Comparison of ENCODE assay signal across 14 cellular contexts in the genomic region with DNA sequence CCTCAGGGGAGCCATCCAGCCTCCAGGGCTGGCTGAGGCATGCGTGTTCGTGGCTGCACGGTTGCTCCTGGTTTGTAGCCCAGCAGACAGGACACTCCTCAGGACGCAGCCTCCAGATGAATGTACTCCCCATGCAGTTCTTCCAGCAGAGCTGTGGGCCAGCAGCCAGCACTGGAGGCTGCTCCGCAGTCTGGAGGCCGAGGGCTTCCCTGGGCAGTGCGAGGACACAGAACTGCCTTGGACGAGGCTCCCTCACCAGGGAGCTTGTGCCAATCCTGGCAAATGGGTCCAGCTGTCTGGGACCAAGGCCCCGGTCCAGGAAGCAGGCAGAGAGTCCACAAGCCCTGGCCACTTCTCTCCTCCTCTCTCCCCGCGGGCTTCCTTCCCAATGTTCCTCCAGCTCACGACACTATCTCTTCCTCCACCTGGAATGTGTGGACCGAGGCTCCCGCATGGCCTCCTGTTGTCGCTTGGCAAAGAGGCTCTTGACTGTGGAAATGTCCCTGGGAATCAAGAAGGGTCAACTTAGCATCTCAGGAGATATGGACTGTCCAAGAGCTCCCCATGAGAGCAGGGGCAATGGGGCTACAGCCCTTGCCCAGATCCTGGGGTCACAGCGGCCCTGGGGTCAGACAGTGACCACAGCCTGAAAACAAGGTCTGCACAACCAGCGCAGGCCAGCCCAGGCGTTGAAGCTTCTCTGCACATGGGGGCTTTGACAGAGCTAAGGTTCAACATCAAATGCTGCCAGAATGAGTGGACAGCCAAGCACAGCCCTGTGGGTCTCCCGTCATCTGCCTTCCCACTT. TPM values are rescaled to one million over a fixed set of nuclear protein-coding genes. Genes with fewer than 3 reads are reported as not detected.
DNase-seq lines count a peak whose midpoint lies in the region; ATAC-seq and TF ChIP-seq lines count a peak whose summit lies in the region.
"Had no signal": no experiment of that assay in that cellular context is flagged by ENCODE, and none has a peak within 500 bp of the region (broad histone marks: within the 10 kb centered on the region; RNA-seq: fewer than 3 reads in every experiment).

No MANE protein-coding gene starts in this region.

- H3K27ac Mint-ChIP-seq in chondrocyte (ENCODE audit: unreplicated experiment): no peak overlapping the region
- H3K27ac Mint-ChIP-seq in glutamatergic neuron (ENCODE audit: unreplicated experiment): no peak overlapping the region
- no peak overlapping the region for H3K27ac Mint-ChIP-seq in natural killer cell treated with Interleukin-12 subunit alpha and Interleukin-12 subunit beta and Interleukin-15 and Interleukin-18, amount 100 ng/mL, for 72 hours
- H3K27ac Mint-ChIP-seq: memory B cell had no signal

- H3K27me3 ChIP-seq in mesenchymal stem cell (ENCODE audit: control insufficient read depth in 1 of 2, insufficient read depth in 1 of 2, low read length in 2 of 2) (peaks cover 0 to 15% of the 10 kb centered on the region in 2 experiments), tibial artery (no peaks in the 10 kb centered on the region)
- H3K27me3 ChIP-seq: SJSA1 had no signal

- 88% methylated on average over 19 of the region's 19 CpGs for WGBS in mesenchymal stem cell

- H3K4me3 Mint-ChIP-seq in chondrocyte (ENCODE audit: unreplicated experiment) (no peak overlapping the region), glutamatergic neuron (ENCODE audit: unreplicated experiment) (no peak overlapping the region)
- no peak overlapping the region for H3K4me3 Mint-ChIP-seq in natural killer cell treated with Interleukin-12 subunit alpha and Interleukin-12 subunit beta and Interleukin-15 and Interleukin-18, amount 100 ng/mL, for 72 hours
- H3K4me3 Mint-ChIP-seq: memory B cell had no signal

- no peak overlapping the region for H3K27ac ChIP-seq in mesenchymal stem cell (ENCODE audit: low read length, poor library complexity, severe bottlenecking)
- peak overlapping the region; percentile 42 for H3K27ac ChIP-seq in tibial artery
- H3K27ac ChIP-seq: SJSA1 had no signal

- no peaks in the 10 kb centered on the region for H3K9me3 ChIP-seq in mesenchymal stem cell (ENCODE audit: control insufficient read depth, low read length)
- no peaks in the 10 kb centered on the region for H3K9me3 ChIP-seq in tibial artery
- H3K9me3 ChIP-seq: SJSA1 had no signal

- H3K4me2 ChIP-seq in mesenchymal stem cell (ENCODE audit: low read length, poor library complexity, severe bottlenecking): no peak overlapping the region

- H2BK12ac ChIP-seq in mesenchymal stem cell (ENCODE audit: low read length in 2 of 2): peak overlapping the region in 1 of 2 experiments; percentile 11

- no peak for TF ChIP-seq CTCF in chondrocyte (IDR thresholded peaks at IDR 0.05)
- no peak for TF ChIP-seq CTCF in tibial artery (IDR thresholded peaks at IDR 0.05)
- TF ChIP-seq CTCF in glutamatergic neuron (IDR thresholded peaks at IDR 0.05; ENCODE audit: partially characterized antibody, unreplicated experiment): no peak

- H3K4me1 ChIP-seq in mesenchymal stem cell (ENCODE audit: control insufficient read depth, insufficient read depth, low read depth, low read length): peaks cover 42% of the 10 kb centered on the region
- H3K4me1 ChIP-seq in tibial artery: peaks cover 8 to 78% (median 35%) of the 10 kb centered on the region in 4 donors

- no peaks in the 10 kb centered on the region for H3K79me1 ChIP-seq in mesenchymal stem cell (replicated peaks; ENCODE audit: low read length, poor library complexity, severe bottlenecking)

- H3K36me3 Mint-ChIP-seq in chondrocyte (ENCODE audit: low read depth) (no peaks in the 10 kb centered on the region), glutamatergic neuron (ENCODE audit: unreplicated experiment) (no peaks in the 10 kb centered on the region)
- no peaks in the 10 kb centered on the region for H3K36me3 Mint-ChIP-seq in natural killer cell treated with Interleukin-12 subunit alpha and Interleukin-12 subunit beta and Interleukin-15 and Interleukin-18, amount 100 ng/mL, for 72 hours
- H3K36me3 Mint-ChIP-seq: memory B cell had no signal

- no peak overlapping the region for H3K4me3 ChIP-seq in mesenchymal stem cell (ENCODE audit: insufficient read depth in 1 of 2, low read depth in 1 of 2, low read length in 2 of 2)
- H3K4me3 ChIP-seq in tibial artery: no peak overlapping the region
- H3K4me3 ChIP-seq: SJSA1 had no signal

- no peak overlapping the region for H2AK5ac ChIP-seq in mesenchymal stem cell (ENCODE audit: low read length, severe bottlenecking)

- no peak overlapping the region for H3K4ac ChIP-seq in mesenchymal stem cell (ENCODE audit: low read depth in 1 of 2, low read length in 2 of 2)

- no peak overlapping the region for H4K8ac ChIP-seq in mesenchymal stem cell (ENCODE audit: low read length)

- no peak overlapping the region for H3K18ac ChIP-seq in mesenchymal stem cell (ENCODE audit: low read depth in 1 of 2, low read length in 2 of 2)

- intact Hi-C loops in tibial artery (cut with DNase I; ENCODE audit: low total_unique reads): no loop called here

- ATAC-seq in natural killer cell treated with Interleukin-12 subunit alpha and Interleukin-12 subunit beta and Interleukin-15 and Interleukin-18, amount 100 ng/mL, for 72 hours: no peak

- peak overlapping the region; percentile 29 for H2BK15ac ChIP-seq in mesenchymal stem cell (ENCODE audit: low read depth, poor library complexity, severe bottlenecking)

- H3K4me1 Mint-ChIP-seq in chondrocyte (ENCODE audit: low read depth) (peaks cover 74% of the 10 kb centered on the region), glutamatergic neuron (ENCODE audit: low read depth, unreplicated experiment) (peaks cover 8% of the 10 kb centered on the region)
- H3K4me1 Mint-ChIP-seq in natural killer cell treated with Interleukin-12 subunit alpha and Interleukin-12 subunit beta and Interleukin-15 and Interleukin-18, amount 100 ng/mL, for 72 hours (ENCODE audit: low read depth in 2 of 2): no peaks in the 10 kb centered on the region
- H3K4me1 Mint-ChIP-seq: memory B cell had no signal

- no peak overlapping the region for H3K14ac ChIP-seq in mesenchymal stem cell (ENCODE audit: low read length in 2 of 2)

- no peaks in the 10 kb centered on the region for H3K9me3 Mint-ChIP-seq in chondrocyte (ENCODE audit: low read depth)
- peaks cover 4% of the 10 kb centered on the region for H3K9me3 Mint-ChIP-seq in glutamatergic neuron (ENCODE audit: unreplicated experiment)
- H3K9me3 Mint-ChIP-seq in natural killer cell treated with Interleukin-12 subunit alpha and Interleukin-12 subunit beta and Interleukin-15 and Interleukin-18, amount 100 ng/mL, for 72 hours: no peaks in the 10 kb centered on the region
- H3K9me3 Mint-ChIP-seq: memory B cell had no signal

- H3K23ac ChIP-seq in mesenchymal stem cell (ENCODE audit: low read length in 2 of 2): no peak overlapping the region

- DNase-seq in NCI-H446 (lab: John Stamatoyannopoulos, UW) (peak; percentile 70 to 94), chondrocyte (ENCODE audit: low spot score) (peak; percentile 82), mesenchymal stem cell (no peak), tibial artery (peak in 1 of 2 donors; percentile 85), glutamatergic neuron (no peak), activated gamma-delta T cell (lab: John Stamatoyannopoulos, UW) (no peak)
- no peak for DNase-seq in natural killer cell treated with Interleukin-12 subunit alpha and Interleukin-12 subunit beta and Interleukin-15 and Interleukin-18, amount 100 ng/mL, for 72 hours (ENCODE audit: low spot score)
- DNase-seq: activated CD8-positive, alpha-beta memory T cell treated with anti-CD3 and anti-CD28 coated beads, Interleukin-2, amount 50 U/mL, for 4 hours; effector memory CD4-positive, alpha-beta T cell; KG1; NCI-H187; NCI-H774 had no signal

- no peak overlapping the region for H2BK120ac ChIP-seq in mesenchymal stem cell (ENCODE audit: low read depth, low read length)

- H2BK5ac ChIP-seq in mesenchymal stem cell (ENCODE audit: low read depth, low read length, poor library complexity, severe bottlenecking): no peak overlapping the region

- H3K9ac ChIP-seq in mesenchymal stem cell (ENCODE audit: low read length): no peak overlapping the region

- H3K36me3 ChIP-seq in mesenchymal stem cell (ENCODE audit: control insufficient read depth in 1 of 2, insufficient read depth in 2 of 2, low read depth in 1 of 2, low read length in 2 of 2): no peaks in the 10 kb centered on the region
- H3K36me3 ChIP-seq in tibial artery: no peaks in the 10 kb centered on the region
- H3K36me3 ChIP-seq: SJSA1 had no signal

- no peak overlapping the region for H4K91ac ChIP-seq in mesenchymal stem cell (ENCODE audit: low read length)

- H2AFZ ChIP-seq in mesenchymal stem cell (ENCODE audit: low read depth, low read length): no peak overlapping the region

- no peaks in the 10 kb centered on the region for H3K27me3 Mint-ChIP-seq in chondrocyte (ENCODE audit: low read depth)
- H3K27me3 Mint-ChIP-seq in glutamatergic neuron (ENCODE audit: unreplicated experiment): peaks cover 7% of the 10 kb centered on the region
- no peaks in the 10 kb centered on the region for H3K27me3 Mint-ChIP-seq in natural killer cell treated with Interleukin-12 subunit alpha and Interleukin-12 subunit beta and Interleukin-15 and Interleukin-18, amount 100 ng/mL, for 72 hours

RNA-seq across cellular contexts. Expression of a gene that starts 5.3 kb away (rescaled TPM):
- total RNA-seq in chondrocyte (0.38 to 4.2 TPM (median 0.80 TPM) in 3 replicates), glutamatergic neuron (ENCODE audit: unreplicated experiment) (not detected)
- polyA plus RNA-seq in mesenchymal stem cell (2013, experiment 1 of 2): 0.15 TPM
- polyA plus RNA-seq in mesenchymal stem cell (2013, experiment 2 of 2): 0.15 TPM
- total RNA-seq in natural killer cell treated with Interleukin-12 subunit alpha and Interleukin-12 subunit beta and Interleukin-15 and Interleukin-18, amount 100 ng/mL, for 72 hours: not detected

Comparison
In these comparisons a context has a peak if more than half of its experiments do, and no peak if none do; other contexts are left out.
1. DNase-seq: peak in NCI-H446 (2 of 2) and chondrocyte (single experiment); none in mesenchymal stem cell (single experiment), glutamatergic neuron (single experiment), natural killer cell treated with Interleukin-12 subunit alpha and Interleukin-12 subunit beta and Interleukin-15 and Interleukin-18, amount 100 ng/mL, for 72 hours (single experiment) and activated gamma-delta T cell (single experiment).